In the genomic region with DNA sequence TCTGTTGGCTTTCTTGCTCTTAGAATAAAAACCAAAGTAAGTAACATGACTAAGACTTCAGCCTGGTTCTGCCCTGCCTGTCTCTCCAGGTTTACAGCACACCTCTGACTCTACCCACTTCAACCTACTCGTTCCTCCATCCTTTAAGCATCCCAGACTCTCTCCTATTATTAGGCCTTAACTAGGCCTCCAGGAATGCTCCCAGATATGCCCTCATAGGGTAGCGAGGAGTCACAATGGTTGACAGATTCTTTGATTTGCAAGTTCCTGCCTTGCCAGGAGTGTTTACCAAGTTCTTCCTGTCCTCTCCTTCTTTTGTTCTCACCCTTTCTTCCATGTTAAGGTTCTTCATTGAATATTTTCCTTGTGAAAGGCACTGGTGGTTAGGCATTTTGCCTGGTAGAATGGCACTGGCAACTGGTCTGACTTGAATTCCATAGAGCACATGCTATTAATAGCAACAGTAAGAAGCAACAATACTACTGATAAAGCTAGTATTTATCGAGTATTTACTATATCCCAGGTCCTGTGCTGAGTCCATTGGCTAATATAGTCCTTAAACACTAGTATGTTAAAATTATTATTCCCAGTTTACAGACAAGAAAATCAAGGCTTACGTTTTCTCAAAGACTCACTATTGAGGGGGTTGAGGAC, we compare ENCODE assay signal across 1 cellular context.
TF ChIP-seq lines count a peak whose summit lies in the region.

No MANE protein-coding gene starts in this region.

TF ChIP-seq in GM23338, 12 proteins besides CTCF, POLR2A, EP300 and RAD21:
- TF ChIP-seq ZNF462 (CRISPR knock-in tag; IDR thresholded peaks at IDR 0.05) = no peak
- TF ChIP-seq ZNF331 (CRISPR knock-in tag; IDR thresholded peaks at IDR 0.05; ENCODE audit: low read depth) = no peak
- TF ChIP-seq NANOG (IDR thresholded peaks at IDR 0.05; ENCODE audit: borderline replicate concordance) = no peak
- TF ChIP-seq EZH2 (IDR thresholded peaks at IDR 0.05; ENCODE audit: low read depth, unreplicated experiment) = no peak
- TF ChIP-seq REST (IDR thresholded peaks at IDR 0.05; ENCODE audit: unreplicated experiment) = no peak
- no peak for TF ChIP-seq EZH2phosphoT487 (IDR thresholded peaks at IDR 0.05; ENCODE audit: unreplicated experiment)
- TF ChIP-seq POLR2AphosphoS5 (IDR thresholded peaks at IDR 0.05; ENCODE audit: low read depth) = no peak
- no peak for TF ChIP-seq STAT1 (IDR thresholded peaks at IDR 0.05; ENCODE audit: unreplicated experiment)
- no peak for TF ChIP-seq ZNF114 (CRISPR knock-in tag; IDR thresholded peaks at IDR 0.05)
- no peak for TF ChIP-seq ETS1 (IDR thresholded peaks at IDR 0.05)
